Comparison of ENCODE assay signal across 20 cellular contexts in genomic region chr1:219293440-219293839, GRCh38.
DNase-seq lines count a peak whose midpoint lies in the region; ATAC-seq and TF ChIP-seq lines count a peak whose summit lies in the region.
"Had no signal": no experiment of that assay in that cellular context is flagged by ENCODE, and none has a peak within 500 bp of the region (broad histone marks: within the 10 kb centered on the region; RNA-seq: fewer than 3 reads in every experiment).

No MANE protein-coding gene starts in this region.

- H3K4me1 ChIP-seq in right cardiac atrium (ENCODE audit: control insufficient read depth, insufficient read depth, low read length) (peaks cover 2% of the 10 kb centered on the region), gastroesophageal sphincter (peaks cover 3 to 20% (median 3%) of the 10 kb centered on the region in 3 donors), uterus (peaks cover 0 to 14% of the 10 kb centered on the region in 2 donors)
- H3K4me1 ChIP-seq: Peyer's patch had no signal

- DNase-seq in left ventricle myocardium superior (no peak), right cardiac atrium (no peak), fibroblast of gingiva (ENCODE audit: low read depth) (peak; percentile 70), uterus (no peak), GOT3 (lab: John Stamatoyannopoulos, UW) (no peak), ureter (ENCODE audit: low spot score) (no peak), Kasumi-1 (lab: John Stamatoyannopoulos, UW) (no peak)
- DNase-seq: CD4-positive, CD25-positive, alpha-beta regulatory T cell; DMS79; MV-4-11; NCI-H1105 treated with DMSO at 0.1 percent for 48 hours; NCI-H2029 treated with DMSO at 0.1 percent for 48 hours; NCI-H2171; NCI-H345; NCI-H524 treated with DMSO at 0.1 percent for 48 hours; NCI-H82; Peyer's patch had no signal

- peaks cover 0 to 7% of the 10 kb centered on the region in 2 donors for H3K36me3 ChIP-seq in gastroesophageal sphincter
- no peaks in the 10 kb centered on the region for H3K36me3 ChIP-seq in uterus
- H3K36me3 ChIP-seq: Peyer's patch had no signal

- no peak for TF ChIP-seq EP300 in gastroesophageal sphincter (IDR thresholded peaks at IDR 0.05)

- no peak overlapping the region for H3K4me3 ChIP-seq in right cardiac atrium (ENCODE audit: low read length)
- no peak overlapping the region for H3K4me3 ChIP-seq in gastroesophageal sphincter
- H3K4me3 ChIP-seq in uterus, result no peak overlapping the region
- H3K4me3 ChIP-seq: Peyer's patch had no signal

- intact Hi-C loops in left ventricle myocardium superior (cut with micrococcal nuclease) (no loop called here), right cardiac atrium (cut with DNase I) (no loop called here), uterus (cut with DNase I; ENCODE audit: low total_unique reads) (no loop called here)

- no peak overlapping the region for H3K27ac ChIP-seq in right cardiac atrium (ENCODE audit: low read length)
- peak overlapping the region in 3 of 4 donors; percentile 9 to 56 (median 44) for H3K27ac ChIP-seq in gastroesophageal sphincter
- H3K27ac ChIP-seq in uterus, result peak overlapping the region; percentile 15 to 47
- H3K27ac ChIP-seq: KMS-11, Peyer's patch had no signal

- H3K27me3 ChIP-seq in right cardiac atrium (ENCODE audit: control insufficient read depth, insufficient read depth) (no peaks in the 10 kb centered on the region), gastroesophageal sphincter (no peaks in the 10 kb centered on the region), uterus (no peaks in the 10 kb centered on the region)
- H3K27me3 ChIP-seq: Peyer's patch had no signal

- 59% methylated on average over 3 of the region's 3 CpGs for WGBS in right cardiac atrium
- 50% methylated on average over 3 of the region's 3 CpGs for WGBS in gastroesophageal sphincter (ENCODE audit: low coverage in 1 of 2), 2 donors

- TF ChIP-seq CTCF in gastroesophageal sphincter (IDR thresholded peaks at IDR 0.05) (no peak), uterus (IDR thresholded peaks at IDR 0.05) (no peak)

- H3K9me3 ChIP-seq in right cardiac atrium (ENCODE audit: control insufficient read depth, low read length) (no peaks in the 10 kb centered on the region), gastroesophageal sphincter (no peaks in the 10 kb centered on the region), uterus (no peaks in the 10 kb centered on the region)
- H3K9me3 ChIP-seq: Peyer's patch had no signal

- TF ChIP-seq POLR2A in gastroesophageal sphincter (IDR thresholded peaks at IDR 0.05) (no peak), uterus (IDR thresholded peaks at IDR 0.05) (no peak)

- ATAC-seq in left ventricle myocardium superior (peak; percentile 54), right cardiac atrium (no peak), gastroesophageal sphincter (no peak)
- ATAC-seq: HCT116 had no signal
